23 cellular contexts compared by ENCODE assay signal in genomic region chr14:76780360-76780759, GRCh38. TPM values are rescaled to one million over a fixed set of nuclear protein-coding genes. Genes with fewer than 3 reads are reported as not detected.
DNase-seq lines count a peak whose midpoint lies in the region; FAIRE-seq and TF ChIP-seq lines count a peak whose summit lies in the region.
"Had no signal": no experiment of that assay in that cellular context is flagged by ENCODE, and none has a peak within 500 bp of the region (broad histone marks: within the 10 kb centered on the region; RNA-seq: fewer than 3 reads in every experiment).

No MANE protein-coding gene starts in this region.

- peaks cover 8% of the 10 kb centered on the region for H3K36me3 Mint-ChIP-seq in neural progenitor cell

- FAIRE-seq in HTR-8/SVneo (lab: Jason Lieb, UNC), result peak; percentile 70
- no peak for FAIRE-seq in RCC 7860 (lab: Jason Lieb, UNC)
- FAIRE-seq: HepG2, pancreas had no signal

- no peak for TF ChIP-seq POLR2A in uterus (IDR thresholded peaks at IDR 0.05)

- H3K36me3 ChIP-seq in neural progenitor cell (no peaks in the 10 kb centered on the region), uterus (no peaks in the 10 kb centered on the region)

- H3K27ac ChIP-seq in cingulate gyrus (ENCODE audit: low read depth, low read length), result peak overlapping the region; percentile 82
- H3K27ac ChIP-seq in neural progenitor cell, result no peak overlapping the region
- peak overlapping the region in 1 of 2 donors; percentile 39 for H3K27ac ChIP-seq in uterus
- H3K27ac ChIP-seq: body of pancreas, lower lobe of right lung, pancreas, SK-N-MC had no signal

- H3K9me3 ChIP-seq in neural progenitor cell (ENCODE audit: low read depth), result no peaks in the 10 kb centered on the region
- H3K9me3 ChIP-seq in uterus, result no peaks in the 10 kb centered on the region
- H3K9me3 ChIP-seq: body of pancreas, lower lobe of right lung, pancreas had no signal

- peak; percentile 50 for DNase-seq in activated CD8-positive, alpha-beta memory T cell treated with anti-CD3 and anti-CD28 coated beads for 24 hours
- no peak for DNase-seq in activated CD8-positive, alpha-beta memory T cell treated with anti-CD3 and anti-CD28 coated beads, Interleukin-2, amount 50 U/mL, for 4 hours
- DNase-seq in HTR-8/SVneo (ENCODE audit: insufficient read length, low spot score) (no peak), neural progenitor cell (ENCODE audit: low spot score) (no peak), RCC 7860 (ENCODE audit: low spot score) (no peak), uterus (no peak), T-helper 1 cell (no peak)
- DNase-seq: activated T-cell treated with anti-CD3 and anti-CD28 coated beads, Interleukin-2, amount 50 U/mL, for 1 hour; CD4-positive, CD25-positive, alpha-beta regulatory T cell; GDM1; immature natural killer cell; lower lobe of right lung; NCI-H1092 treated with DMSO at 0.1 percent for 48 hours; NCI-H2029; stimulated activated naive B cell treated with anti-CD40 and anti-IgM and Interleukin-4, amounts not matched to agents 10 μg/mL and 1 μg/mL and 100 μg/mL, for 72 hours; trophoblast cell had no signal

- no peak for TF ChIP-seq CTCF in neural progenitor cell (IDR thresholded peaks at IDR 0.05)
- TF ChIP-seq CTCF in uterus (IDR thresholded peaks at IDR 0.05), result no peak

- H2AFZ ChIP-seq in neural progenitor cell (replicated peaks), result no peak overlapping the region

- H3K4me2 ChIP-seq in neural progenitor cell, result no peak overlapping the region

- no peaks in the 10 kb centered on the region for H3K9me3 Mint-ChIP-seq in neural progenitor cell
- H3K9me3 Mint-ChIP-seq: activated naive CD4-positive, alpha-beta T cell treated with anti-CD3 and anti-CD28 coated beads, Interleukin-2, amount 50 U/mL, for 24 hours; CD4-positive, CD25-positive, alpha-beta regulatory T cell; immature natural killer cell; stimulated activated naive B cell treated with anti-CD40 and anti-IgM and Interleukin-4, amounts not matched to agents 10 μg/mL and 1 μg/mL and 100 μg/mL, for 72 hours had no signal

- H3K27ac Mint-ChIP-seq in neural progenitor cell, result peak overlapping the region; percentile 75
- H3K27ac Mint-ChIP-seq: stimulated activated naive B cell treated with anti-CD40 and anti-IgM and Interleukin-4, amounts not matched to agents 10 μg/mL and 1 μg/mL and 100 μg/mL, for 72 hours had no signal

- H3K79me2 ChIP-seq in neural progenitor cell (ENCODE audit: low read depth), result no peaks in the 10 kb centered on the region

- H3K4me1 ChIP-seq in neural progenitor cell (peaks cover 4% of the 10 kb centered on the region), uterus (no peaks in the 10 kb centered on the region)

- H3K27me3 ChIP-seq in neural progenitor cell (no peaks in the 10 kb centered on the region), uterus (no peaks in the 10 kb centered on the region)
- H3K27me3 ChIP-seq: body of pancreas, pancreas had no signal

- H3K9ac ChIP-seq in neural progenitor cell, result no peak overlapping the region

- peaks cover 6% of the 10 kb centered on the region for H4K20me1 ChIP-seq in neural progenitor cell (ENCODE audit: low read depth)

- peaks cover 11% of the 10 kb centered on the region for H3K27me3 Mint-ChIP-seq in neural progenitor cell (ENCODE audit: insufficient read depth, low read depth)
- H3K27me3 Mint-ChIP-seq: activated naive CD4-positive, alpha-beta T cell treated with anti-CD3 and anti-CD28 coated beads, Interleukin-2, amount 50 U/mL, for 24 hours; CD4-positive, CD25-positive, alpha-beta regulatory T cell; stimulated activated naive B cell treated with anti-CD40 and anti-IgM and Interleukin-4, amounts not matched to agents 10 μg/mL and 1 μg/mL and 100 μg/mL, for 72 hours had no signal

- H3K4me3 Mint-ChIP-seq in neural progenitor cell, result no peak overlapping the region
- H3K4me3 Mint-ChIP-seq: activated naive CD4-positive, alpha-beta T cell treated with anti-CD3 and anti-CD28 coated beads, Interleukin-2, amount 50 U/mL, for 24 hours; CD4-positive, CD25-positive, alpha-beta regulatory T cell; immature natural killer cell; stimulated activated naive B cell treated with anti-CD40 and anti-IgM and Interleukin-4, amounts not matched to agents 10 μg/mL and 1 μg/mL and 100 μg/mL, for 72 hours had no signal

- peaks cover 8% of the 10 kb centered on the region for H3K4me1 Mint-ChIP-seq in neural progenitor cell

- intact Hi-C loops in uterus (cut with DNase I; ENCODE audit: low total_unique reads), result loop anchor here (5.0 kb wide), 1 partner anchor 68 kb away; no protein-coding TSS in a partner anchor

- no peaks in the 10 kb centered on the region for H3F3A ChIP-seq in neural progenitor cell (ENCODE audit: low read depth)

- H3K4me3 ChIP-seq in neural progenitor cell (no peak overlapping the region), uterus (no peak overlapping the region)
- H3K4me3 ChIP-seq: body of pancreas, coronary artery, lower lobe of right lung, pancreas, SK-N-MC had no signal

RNA-seq across cellular contexts. Expression of gene VASH1, which starts 19.1 kb away (rescaled TPM):
- total RNA-seq in neural progenitor cell (ENCODE audit: low replicate concordance) (10.3 and 20.1 TPM in 2 replicates), uterus (10 to 100 TPM in 3 of 4 donors, 1 to 10 TPM in 1; 3.6 to 23.4 (median 16.4) TPM)

RNA-seq across cellular contexts. Expression of gene ANGEL1, which starts 32.3 kb away (rescaled TPM):
- total RNA-seq in neural progenitor cell (ENCODE audit: low replicate concordance) (23.2 and 28.7 TPM in 2 replicates), uterus (10 to 100 TPM in 2 of 4 donors, 1 to 10 TPM in 2; 4.1 to 24.4 (median 10.5) TPM)

RNA-seq across cellular contexts. Expression of gene LRRC74A, which starts 45.8 kb away (rescaled TPM):
- total RNA-seq in neural progenitor cell (ENCODE audit: low replicate concordance) (not detected in 2 replicates), uterus (not detected)
- total RNA-seq: body of pancreas; CD4-positive, CD25-positive, alpha-beta regulatory T cell; HepG2; lower lobe of right lung; pancreas had no signal
